10 cellular contexts compared by ENCODE assay signal in the genomic region with DNA sequence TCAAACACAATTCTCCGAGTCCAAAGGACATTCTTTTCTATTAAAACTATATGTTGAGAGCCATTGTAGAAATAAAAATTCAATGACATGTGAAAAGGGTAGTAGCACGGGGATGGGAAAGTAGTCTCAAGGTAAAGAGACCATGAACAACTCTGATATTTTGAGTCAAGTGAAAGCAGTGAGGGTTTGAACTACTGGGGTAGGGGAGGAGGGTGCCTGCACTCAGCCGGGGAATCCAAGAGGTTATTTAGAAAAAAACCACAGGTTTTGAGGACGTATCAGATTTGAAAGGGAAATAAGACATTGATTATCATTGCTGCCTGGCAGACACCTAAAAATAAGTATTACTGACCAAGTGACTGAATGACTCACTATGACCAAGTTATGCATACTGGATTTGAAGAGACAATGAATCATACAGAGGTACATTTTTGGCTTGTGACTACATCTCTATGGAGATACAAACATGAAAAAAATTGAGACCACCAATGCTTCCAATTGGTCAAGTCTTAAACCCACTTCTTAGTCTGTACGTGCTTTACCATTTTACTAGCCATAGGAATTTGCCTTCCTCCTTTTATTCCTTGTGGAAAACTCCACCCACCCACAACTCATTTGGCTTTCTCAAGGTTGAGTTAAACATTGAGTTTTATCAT. TPM values are rescaled to one million over a fixed set of nuclear protein-coding genes. Genes with fewer than 3 reads are reported as not detected.
DNase-seq lines count a peak whose midpoint lies in the region; ATAC-seq, FAIRE-seq and TF ChIP-seq lines count a peak whose summit lies in the region.
"Had no signal": no experiment of that assay in that cellular context is flagged by ENCODE, and none has a peak within 500 bp of the region (broad histone marks: within the 10 kb centered on the region; RNA-seq: fewer than 3 reads in every experiment).

No MANE protein-coding gene starts in this region.

- TF ChIP-seq CTCF in AG04450 (IDR thresholded peaks at IDR 0.05; ENCODE audit: low read depth, low read length) (no peak), endothelial cell of umbilical vein (IDR thresholded peaks at IDR 0.05; ENCODE audit: extremely low read depth in 1 of 2, insufficient read depth in 1 of 2, low read depth in 1 of 2, low read length in 2 of 2) (no peak)

- H3K79me2 ChIP-seq in endothelial cell of umbilical vein (ENCODE audit: control insufficient read depth, insufficient read depth, low read length): no peaks in the 10 kb centered on the region

- CTCF ChIA-PET in AG04450 (lab: Charles Lee): interaction anchor here (0.7 to 1.6 kb wide), 2 partner anchors 74 to 587 kb away, joined by 4 to 7 read pairs; no protein-coding TSS in a partner anchor
- CTCF ChIA-PET in endothelial cell of umbilical vein (lab: Charles Lee): no interaction called here

- H3K4me2 ChIP-seq in endothelial cell of umbilical vein (ENCODE audit: insufficient read depth, low read length): no peak overlapping the region

- POLR2A ChIA-PET in AG04450 (lab: Yijun Ruan, JAX): no interaction called here
- POLR2A ChIA-PET in endothelial cell of umbilical vein (lab: Charles Lee): no interaction called here

- DNase-seq in AG04450 (ENCODE audit: low read depth, low spot score): peak; percentile 23
- DNase-seq in endothelial cell of umbilical vein (ENCODE audit: low read depth, low spot score): no peak
- DNase-seq in iPS-NIHi11 (ENCODE audit: low spot score): no peak
- no peak for DNase-seq in NCI-H748 treated with DMSO at 0.1 percent for 48 hours (lab: John Stamatoyannopoulos, UW)
- DNase-seq in dedifferentiated amniotic fluid mesenchymal stem cell (ENCODE audit: extremely low spot score): no peak
- DNase-seq in midbrain (lab: John Stamatoyannopoulos, UW): no peak
- DNase-seq: CD4-positive, CD25-positive, alpha-beta regulatory T cell; T-cell had no signal

- no peaks in the 10 kb centered on the region for H3K9me1 ChIP-seq in endothelial cell of umbilical vein (replicated peaks; ENCODE audit: control insufficient read depth, extremely low read depth, insufficient read depth, low read length)

- no peak for FAIRE-seq in endothelial cell of umbilical vein (lab: Jason Lieb, UNC)

- H3K9me3 ChIP-seq in AG04450 (ENCODE audit: control insufficient read depth, insufficient read depth, low read length): no peaks in the 10 kb centered on the region
- no peaks in the 10 kb centered on the region for H3K9me3 ChIP-seq in endothelial cell of umbilical vein (replicated peaks; ENCODE audit: control insufficient read depth, insufficient read depth, low read length)

- H3K27ac ChIP-seq in AG04450 (ENCODE audit: low read depth, low read length) (no peak overlapping the region), endothelial cell of umbilical vein (ENCODE audit: insufficient read depth, low read depth, low read length) (no peak overlapping the region)

- H3K9ac ChIP-seq in endothelial cell of umbilical vein (replicated peaks; ENCODE audit: extremely low read depth, insufficient read depth, low read length): no peak overlapping the region

- intact Hi-C loops in endothelial cell of umbilical vein (cut with micrococcal nuclease): loop anchor here (10.0 kb wide), 1 partner anchor 426 kb away; no protein-coding TSS in a partner anchor

- H3K27me3 ChIP-seq in AG04450 (ENCODE audit: control insufficient read depth, insufficient read depth, low read length) (no peaks in the 10 kb centered on the region), endothelial cell of umbilical vein (ENCODE audit: control insufficient read depth in 2 of 2, insufficient read depth in 2 of 2, low read length in 2 of 2) (no peaks in the 10 kb centered on the region)

- no peak overlapping the region for H3K4me3 ChIP-seq in AG04450 (ENCODE audit: low read depth, low read length)
- H3K4me3 ChIP-seq in endothelial cell of umbilical vein (replicated peaks in 1 of 3; ENCODE audit: insufficient read depth in 1 of 3, low read depth in 1 of 3, low read length in 3 of 3): no peak overlapping the region

- no peaks in the 10 kb centered on the region for H4K20me1 ChIP-seq in endothelial cell of umbilical vein (replicated peaks; ENCODE audit: control insufficient read depth, extremely low read depth, insufficient read depth, low read length)

- dilution Hi-C loops in endothelial cell of umbilical vein (cut with MboI; ENCODE audit: extremely low pct_ligation_motif_present, low sequenced_read_pairs): no loop called here

- ATAC-seq in GM19468 (IDR thresholded peaks at IDR 0.05; ENCODE audit: extremely low read depth, unreplicated experiment) (peak; percentile 20), HG03469 (IDR thresholded peaks at IDR 0.05; ENCODE audit: unreplicated experiment) (peak; percentile 55)
- ATAC-seq: T-cell had no signal

- BruUV-seq in endothelial cell of umbilical vein (replicated peaks; lab: Mats Ljungman, UMichigan): no TSS peak

- TF ChIP-seq POLR2A in endothelial cell of umbilical vein (IDR thresholded peaks at IDR 0.05; ENCODE audit: low read depth, low read length): no peak

- H2AFZ ChIP-seq in endothelial cell of umbilical vein (ENCODE audit: low read depth, low read length): no peak overlapping the region

- no peaks in the 10 kb centered on the region for H3K4me1 ChIP-seq in endothelial cell of umbilical vein (ENCODE audit: control insufficient read depth, extremely low read depth, insufficient read depth, low read length)

- no peaks in the 10 kb centered on the region for H3K36me3 ChIP-seq in endothelial cell of umbilical vein (ENCODE audit: control insufficient read depth in 2 of 2, extremely low read depth in 1 of 2, insufficient read depth in 2 of 2, low read length in 2 of 2)

TF ChIP-seq in endothelial cell of umbilical vein, 7 proteins besides CTCF, POLR2A, EP300 and RAD21 (continues in another document):
- TF ChIP-seq MYC (IDR thresholded peaks at IDR 0.05; ENCODE audit: low read depth, low read length): no peak
- TF ChIP-seq FOS (IDR thresholded peaks at IDR 0.05; ENCODE audit: borderline replicate concordance, insufficient read depth, low read length): peak; percentile 79

RNA-seq across cellular contexts. Expression of a gene that starts 2.2 kb away (rescaled TPM):
- polyA plus RNA-seq in AG04450 (2011; rRNA removed): 0.10 TPM in 1 of 2 replicates, not detected in the other
- 0.69 and 1.3 TPM in 2 replicates for polyA minus RNA-seq in AG04450 (2011; rRNA and poly(A)+ RNA removed)
- total RNA-seq in endothelial cell of umbilical vein: not detected in 2 replicates
- polyA plus RNA-seq in endothelial cell of umbilical vein: 0.30 and 0.33 TPM in 2 replicates
- not detected in 2 replicates for polyA plus RNA-seq in endothelial cell of umbilical vein (2011; cell fraction: cytosol; rRNA removed)
- 0.61 and 1.6 TPM in 2 replicates for polyA plus RNA-seq in endothelial cell of umbilical vein (2011; cell fraction: nucleus; rRNA removed)
- not detected in 2 replicates for polyA plus RNA-seq in endothelial cell of umbilical vein (2012)
- polyA minus RNA-seq in endothelial cell of umbilical vein: 6.0 and 10.7 TPM in 2 replicates
- polyA minus RNA-seq in endothelial cell of umbilical vein (2011; cell fraction: cytosol; rRNA and poly(A)+ RNA removed): not detected
- 5.0 and 5.4 TPM in 2 replicates for polyA minus RNA-seq in endothelial cell of umbilical vein (2011; cell fraction: nucleus; rRNA and poly(A)+ RNA removed)
- polyA plus RNA-seq: CD4-positive, CD25-positive, alpha-beta regulatory T cell had no signal

RNA-seq across cellular contexts. Expression of a gene that starts 30.1 kb away (rescaled TPM):
- not detected in 2 replicates for polyA plus RNA-seq in AG04450 (2011; rRNA removed)
- not detected in 2 replicates for polyA minus RNA-seq in AG04450 (2011; rRNA and poly(A)+ RNA removed)
- not detected in 2 replicates for total RNA-seq in endothelial cell of umbilical vein
- not detected in 2 replicates for polyA plus RNA-seq in endothelial cell of umbilical vein
- polyA plus RNA-seq in endothelial cell of umbilical vein (2011; cell fraction: cytosol; rRNA removed): not detected in 2 replicates
- not detected in 2 replicates for polyA plus RNA-seq in endothelial cell of umbilical vein (2011; cell fraction: nucleus; rRNA removed)
- not detected in 2 replicates for polyA plus RNA-seq in endothelial cell of umbilical vein (2012)
- not detected in 2 replicates for polyA minus RNA-seq in endothelial cell of umbilical vein
- polyA minus RNA-seq in endothelial cell of umbilical vein (2011; cell fraction: cytosol; rRNA and poly(A)+ RNA removed): not detected
- not detected in 2 replicates for polyA minus RNA-seq in endothelial cell of umbilical vein (2011; cell fraction: nucleus; rRNA and poly(A)+ RNA removed)
- total RNA-seq: CD4-positive, CD25-positive, alpha-beta regulatory T cell; T-cell had no signal
- polyA plus RNA-seq: CD4-positive, CD25-positive, alpha-beta regulatory T cell had no signal

RNA-seq across cellular contexts. Expression of a gene that starts 34.1 kb away (rescaled TPM):
- polyA plus RNA-seq in AG04450 (2011; rRNA removed) (0.31 and 0.42 TPM in 2 replicates), endothelial cell of umbilical vein (0.48 and 0.54 TPM in 2 replicates)
- 0.30 and 0.51 TPM in 2 replicates for polyA minus RNA-seq in AG04450 (2011; rRNA and poly(A)+ RNA removed)
- total RNA-seq in endothelial cell of umbilical vein: 0.28 and 0.33 TPM in 2 replicates
- polyA plus RNA-seq in endothelial cell of umbilical vein (2011; cell fraction: cytosol; rRNA removed): 0.13 and 0.14 TPM in 2 replicates
- polyA plus RNA-seq in endothelial cell of umbilical vein (2011; cell fraction: nucleus; rRNA removed): 3.8 and 5.7 TPM in 2 replicates
- polyA plus RNA-seq in endothelial cell of umbilical vein (2012): 0.16 TPM in 2 replicates
- 0.70 and 2.0 TPM in 2 replicates for polyA minus RNA-seq in endothelial cell of umbilical vein
- polyA minus RNA-seq in endothelial cell of umbilical vein (2011; cell fraction: cytosol; rRNA and poly(A)+ RNA removed): not detected
- polyA minus RNA-seq in endothelial cell of umbilical vein (2011; cell fraction: nucleus; rRNA and poly(A)+ RNA removed): 1.7 and 1.8 TPM in 2 replicates
- polyA plus RNA-seq: CD4-positive, CD25-positive, alpha-beta regulatory T cell had no signal

RNA-seq across cellular contexts. Expression of a gene that starts 40.8 kb away (rescaled TPM):
- polyA plus RNA-seq in AG04450 (2011; rRNA removed): not detected in 2 replicates
- polyA minus RNA-seq in AG04450 (2011; rRNA and poly(A)+ RNA removed): 0.28 and 0.52 TPM in 2 replicates
- total RNA-seq in endothelial cell of umbilical vein: not detected in 2 replicates
- not detected in 2 replicates for polyA plus RNA-seq in endothelial cell of umbilical vein
- not detected in 2 replicates for polyA plus RNA-seq in endothelial cell of umbilical vein (2011; cell fraction: cytosol; rRNA removed)
- 0.14 and 0.16 TPM in 2 replicates for polyA plus RNA-seq in endothelial cell of umbilical vein (2011; cell fraction: nucleus; rRNA removed)
- polyA plus RNA-seq in endothelial cell of umbilical vein (2012): not detected in 2 replicates
- 0.47 and 0.51 TPM in 2 replicates for polyA minus RNA-seq in endothelial cell of umbilical vein
- polyA minus RNA-seq in endothelial cell of umbilical vein (2011; cell fraction: cytosol; rRNA and poly(A)+ RNA removed): not detected
- polyA minus RNA-seq in endothelial cell of umbilical vein (2011; cell fraction: nucleus; rRNA and poly(A)+ RNA removed): 0.48 and 1.1 TPM in 2 replicates
- polyA plus RNA-seq: CD4-positive, CD25-positive, alpha-beta regulatory T cell had no signal

RNA-seq across cellular contexts. Expression of a gene that starts 45.9 kb away (rescaled TPM):
- polyA plus RNA-seq in AG04450 (2011; rRNA removed) (5.7 and 6.8 TPM in 2 replicates), endothelial cell of umbilical vein (3.3 and 3.9 TPM in 2 replicates)
- polyA minus RNA-seq in AG04450 (2011; rRNA and poly(A)+ RNA removed): 2.5 and 3.9 TPM in 2 replicates
- total RNA-seq in endothelial cell of umbilical vein: 4.8 and 5.6 TPM in 2 replicates
- polyA plus RNA-seq in endothelial cell of umbilical vein (2011; cell fraction: cytosol; rRNA removed): 2.5 TPM in 2 replicates
- 2.7 and 3.6 TPM in 2 replicates for polyA plus RNA-seq in endothelial cell of umbilical vein (2011; cell fraction: nucleus; rRNA removed)
- polyA plus RNA-seq in endothelial cell of umbilical vein (2012): 2.6 and 4.9 TPM in 2 replicates
- 2.6 and 2.9 TPM in 2 replicates for polyA minus RNA-seq in endothelial cell of umbilical vein
- polyA minus RNA-seq in endothelial cell of umbilical vein (2011; cell fraction: cytosol; rRNA and poly(A)+ RNA removed): not detected
- polyA minus RNA-seq in endothelial cell of umbilical vein (2011; cell fraction: nucleus; rRNA and poly(A)+ RNA removed): 1.1 and 1.5 TPM in 2 replicates
- total RNA-seq: CD4-positive, CD25-positive, alpha-beta regulatory T cell had no signal
